Comparison of ENCODE assay signal across 14 cellular contexts in the genomic region with DNA sequence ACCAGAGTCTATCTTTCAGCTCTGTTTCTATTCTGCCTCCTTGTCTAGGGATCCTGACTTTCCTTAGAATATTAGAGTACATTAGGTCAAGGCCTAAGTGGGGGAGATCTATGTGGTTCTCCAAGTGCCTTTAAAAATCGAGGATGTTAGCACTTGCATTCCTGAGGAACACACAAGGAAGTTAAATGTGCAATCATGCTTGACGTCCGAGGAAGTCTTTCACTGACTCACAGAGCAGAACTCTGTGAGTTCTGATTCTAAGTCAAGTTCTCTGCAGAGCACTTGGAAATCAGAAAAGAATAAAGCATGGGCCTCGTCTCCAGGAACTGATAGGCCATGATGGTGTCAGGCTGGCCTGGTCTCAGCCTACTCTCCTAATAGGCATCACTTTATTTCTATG. TPM values are rescaled to one million over a fixed set of nuclear protein-coding genes. Genes with fewer than 3 reads are reported as not detected.
A peak's percentile ranks its signal among the peaks of the same experiment; 100 is the strongest.
DNase-seq lines count a peak whose midpoint lies in the region; ATAC-seq and TF ChIP-seq lines count a peak whose summit lies in the region.
"Had no signal": no experiment of that assay in that cellular context is flagged by ENCODE, and none has a peak within 500 bp of the region (broad histone marks: within the 10 kb centered on the region; RNA-seq: fewer than 3 reads in every experiment).

No MANE protein-coding gene starts in this region.

- no peaks in the 10 kb centered on the region for H3K9me3 ChIP-seq in PC-3 (ENCODE audit: low read length)
- peaks cover 7% of the 10 kb centered on the region for H3K9me3 ChIP-seq in mucosa of descending colon

- H3K4me3 ChIP-seq in PC-3 (ENCODE audit: low read length), result no peak overlapping the region
- H3K4me3 ChIP-seq in mucosa of descending colon, result no peak overlapping the region
- H3K4me3 ChIP-seq: ascending aorta, Peyer's patch had no signal

- DNase-seq in Daoy (ENCODE audit: low read depth), result peak; percentile 69
- DNase-seq in PC-3, result peak; percentile 81
- peak; percentile 22 for DNase-seq in dermis blood vessel endothelial cell
- no peak for DNase-seq in mucosa of descending colon
- DNase-seq in NCI-H2081 (lab: John Stamatoyannopoulos, UW), result no peak
- no peak for DNase-seq in occipital lobe (lab: John Stamatoyannopoulos, UW)
- no peak for DNase-seq in NOMO-1 treated with DMSO at 0.1 percent for 48 hours (lab: John Stamatoyannopoulos, UW; ENCODE audit: unreplicated experiment)
- DNase-seq in activated naive CD4-positive, alpha-beta T cell treated with Interleukin-2 at 50 U/mL for 16 hours, result no peak
- DNase-seq: COR-L47; erythroblast; NCI-H1930; Peyer's patch; stimulated activated naive CD4-positive, alpha-beta T cell treated with Interleukin-2 at 50 U/mL for 16 hours had no signal

- peak overlapping the region; percentile 86 for H3K9ac ChIP-seq in PC-3 (ENCODE audit: low read length)

- TF ChIP-seq CTCF in PC-3 (conservative IDR thresholded peaks at IDR 0.05; ENCODE audit: low read depth, low read length), result no peak
- no peak for TF ChIP-seq CTCF in mucosa of descending colon (IDR thresholded peaks at IDR 0.05)

- H4K20me1 ChIP-seq in PC-3 (ENCODE audit: low read length), result no peaks in the 10 kb centered on the region

- H3K79me2 ChIP-seq in PC-3 (ENCODE audit: low read length), result peaks cover 52% of the 10 kb centered on the region

- H3K36me3 ChIP-seq in PC-3 (ENCODE audit: low read depth, low read length), result no peaks in the 10 kb centered on the region
- no peaks in the 10 kb centered on the region for H3K36me3 ChIP-seq in mucosa of descending colon (ENCODE audit: low read depth)
- H3K36me3 ChIP-seq: ascending aorta, Peyer's patch had no signal

- H3K9me2 ChIP-seq in PC-3 (replicated peaks; ENCODE audit: low read length), result no peaks in the 10 kb centered on the region

- POLR2A ChIA-PET in PC-3 (lab: Charles Lee; ENCODE audit: unreplicated experiment), result no interaction called here

- CTCF ChIA-PET in PC-3 (lab: Charles Lee), result no interaction called here

- H3F3A ChIP-seq in PC-3 (ENCODE audit: low read length, unreplicated experiment), result no peaks in the 10 kb centered on the region

- H3K4me2 ChIP-seq in PC-3 (ENCODE audit: low read length), result peak overlapping the region; percentile 53

- no peaks in the 10 kb centered on the region for H3K27me3 ChIP-seq in PC-3 (ENCODE audit: low read length)
- H3K27me3 ChIP-seq: ascending aorta, Peyer's patch had no signal

- H3K27ac ChIP-seq in PC-3 (ENCODE audit: low read length), result peak overlapping the region; percentile 99
- H3K27ac ChIP-seq: ascending aorta, Peyer's patch had no signal

- peaks cover 63% of the 10 kb centered on the region for H3K4me1 ChIP-seq in PC-3 (ENCODE audit: insufficient read depth, low read length)
- H3K4me1 ChIP-seq in mucosa of descending colon (ENCODE audit: low read depth), result no peaks in the 10 kb centered on the region
- H3K4me1 ChIP-seq: Peyer's patch had no signal

- H2AFZ ChIP-seq in PC-3 (ENCODE audit: low read length), result no peak overlapping the region

- no TSS peak for BruUV-seq in PC-3 (replicated peaks; lab: Mats Ljungman, UMichigan)

- ATAC-seq in PC-3 (peak; percentile 81), mucosa of descending colon (peak; percentile 27)

- intact Hi-C loops in PC-3 (cut with micrococcal nuclease) (no loop called here), mucosa of descending colon (cut with DNase I, micrococcal nuclease) (no loop called here)

RNA-seq across cellular contexts. Expression of a gene that starts 17.2 kb away (rescaled TPM):
- total RNA-seq in Daoy (2014; rRNA removed; shearing (Covaris generic)), result 16.3 and 17.8 TPM in 2 replicates
- total RNA-seq in PC-3 (2014; rRNA removed) (18.1 and 32.2 TPM in 2 replicates), dermis blood vessel endothelial cell (0.14 and 0.34 TPM in 2 replicates), mucosa of descending colon (10 to 100 TPM in 1 of 3 donors, 1 to 10 TPM in 2; 2.7 to 14.4 (median 4.0) TPM), occipital lobe (51.2 TPM)

Comparison
In these comparisons a context has a peak if more than half of its experiments do, and no peak if none do; other contexts are left out.
1. DNase-seq: peak in Daoy (single experiment), PC-3 (single experiment) and dermis blood vessel endothelial cell (single experiment); none in mucosa of descending colon (0 of 3), NCI-H2081 (0 of 2), occipital lobe (single experiment), NOMO-1 treated with DMSO at 0.1 percent for 48 hours (single experiment) and activated naive CD4-positive, alpha-beta T cell treated with Interleukin-2 at 50 U/mL for 16 hours (single experiment).